32 cellular contexts compared by ENCODE assay signal in the genomic region with DNA sequence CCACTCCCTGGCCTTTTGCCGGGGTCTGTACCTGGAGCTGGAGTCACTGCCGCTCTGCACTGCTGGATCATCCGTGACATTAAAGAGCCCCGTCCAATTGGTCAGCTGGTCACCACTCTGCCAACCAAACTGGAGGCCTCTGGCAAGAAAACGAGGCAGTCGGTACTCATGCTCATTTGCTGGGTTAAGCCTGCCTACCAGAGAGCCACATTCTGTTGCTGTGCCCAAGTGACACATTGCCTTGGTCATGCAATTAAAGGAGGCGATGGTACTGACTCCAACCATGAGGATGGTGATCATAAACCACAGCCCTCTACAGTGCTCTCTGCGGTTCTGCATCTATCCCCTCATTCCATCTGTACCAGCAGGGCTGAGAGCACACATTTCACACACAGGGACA. TPM values are rescaled to one million over a fixed set of nuclear protein-coding genes. Genes with fewer than 3 reads are reported as not detected.
"Had no signal": no experiment of that assay in that cellular context is flagged by ENCODE, and none has a peak within 500 bp of the region (broad histone marks: within the 10 kb centered on the region; RNA-seq: fewer than 3 reads in every experiment).

No MANE protein-coding gene starts in this region.

- H3K36me3 ChIP-seq: ascending aorta, SJCRH30, WERI-Rb-1 had no signal

- H3K4me1 ChIP-seq: ascending aorta, body of pancreas, SJCRH30 had no signal

- H3K4me3 ChIP-seq: ascending aorta, body of pancreas, SJCRH30 had no signal

- H3K9me2 ChIP-seq: SK-N-SH had no signal

- H3K9me3 Mint-ChIP-seq: activated CD8-positive, alpha-beta T cell treated with anti-CD3 and anti-CD28 coated beads for 36 hours; activated naive CD4-positive, alpha-beta T cell treated with anti-CD3 and anti-CD28 coated beads, Interleukin-2, amount 50 U/mL, for 72 hours; activated naive CD8-positive, alpha-beta T cell treated with anti-CD3 and anti-CD28 coated beads, Interleukin-2, amount 50 U/mL, for 24 hours; activated T-cell treated with anti-CD3 and anti-CD28 coated beads, Interleukin-2, amount 50 U/mL, for 24 hours had no signal

- ATAC-seq: activated CD4-positive, alpha-beta T cell treated with anti-CD3 and anti-CD28 coated beads for 36 hours; activated CD8-positive, alpha-beta T cell treated with anti-CD3 and anti-CD28 coated beads for 36 hours; activated naive CD4-positive, alpha-beta T cell treated with anti-CD3 and anti-CD28 coated beads, Interleukin-2, amount 50 U/mL, for 72 hours; activated naive CD8-positive, alpha-beta T cell treated with anti-CD3 and anti-CD28 coated beads, Interleukin-2, amount 50 U/mL, for 24 hours; body of pancreas; Panc1 had no signal

- DNase-seq: activated CD4-positive, alpha-beta T cell treated with anti-CD3 and anti-CD28 coated beads for 36 hours; activated CD8-positive, alpha-beta T cell treated with anti-CD3 and anti-CD28 coated beads for 36 hours; activated effector memory CD4-positive, alpha-beta T cell treated with anti-CD3 and anti-CD28 coated beads, Interleukin-2, amount 50 U/mL, for 16 hours; activated naive CD4-positive, alpha-beta T cell treated with Interleukin-2 at 50 U/mL for 16 hours; activated naive CD8-positive, alpha-beta T cell treated with anti-CD3 and anti-CD28 coated beads, Interleukin-2, amount 50 U/mL, for 24 hours; activated T-cell treated with anti-CD3 and anti-CD28 coated beads, Interleukin-2, amount 50 U/mL, for 24 hours; amniotic stem cell; body of pancreas; central memory CD4-positive, alpha-beta T cell; KG1; NCI-H1092; NCI-H1417; NCI-H1930; NCI-H2107; NCI-H2171 treated with DMSO at 0.1 percent for 48 hours; NCI-H226; NCI-H526 treated with DMSO at 0.1 percent for 48 hours; NCI-H82; OCI-M1; Right ventricle myocardium superior; SJCRH30; SK-N-SH; T-helper 1 cell; WERI-Rb-1 had no signal

- H3K4me1 Mint-ChIP-seq: activated CD4-positive, alpha-beta T cell treated with anti-CD3 and anti-CD28 coated beads for 36 hours; activated naive CD8-positive, alpha-beta T cell treated with anti-CD3 and anti-CD28 coated beads, Interleukin-2, amount 50 U/mL, for 24 hours had no signal

- H3K36me3 Mint-ChIP-seq: activated naive CD4-positive, alpha-beta T cell treated with anti-CD3 and anti-CD28 coated beads, Interleukin-2, amount 50 U/mL, for 72 hours had no signal

- H3K4me3 Mint-ChIP-seq: activated CD4-positive, alpha-beta T cell treated with anti-CD3 and anti-CD28 coated beads for 36 hours; activated CD8-positive, alpha-beta T cell treated with anti-CD3 and anti-CD28 coated beads for 36 hours; activated naive CD8-positive, alpha-beta T cell treated with anti-CD3 and anti-CD28 coated beads, Interleukin-2, amount 50 U/mL, for 24 hours; activated T-cell treated with anti-CD3 and anti-CD28 coated beads, Interleukin-2, amount 50 U/mL, for 24 hours had no signal

- H3K27me3 ChIP-seq: ascending aorta, body of pancreas, SJCRH30 had no signal

- H3K4me2 ChIP-seq: SK-N-SH had no signal

- H3K27ac ChIP-seq: ascending aorta, body of pancreas, RWPE1, SJCRH30, WERI-Rb-1 had no signal

- H3K9me3 ChIP-seq: ascending aorta, body of pancreas, SJCRH30, SK-N-SH had no signal

- H3K27ac Mint-ChIP-seq: activated CD4-positive, alpha-beta T cell treated with anti-CD3 and anti-CD28 coated beads for 36 hours; activated CD8-positive, alpha-beta T cell treated with anti-CD3 and anti-CD28 coated beads for 36 hours; activated naive CD4-positive, alpha-beta T cell treated with anti-CD3 and anti-CD28 coated beads, Interleukin-2, amount 50 U/mL, for 72 hours; activated naive CD8-positive, alpha-beta T cell treated with anti-CD3 and anti-CD28 coated beads, Interleukin-2, amount 50 U/mL, for 24 hours; activated T-cell treated with anti-CD3 and anti-CD28 coated beads, Interleukin-2, amount 50 U/mL, for 24 hours had no signal

- H3K9ac ChIP-seq: SK-N-SH had no signal

RNA-seq across cellular contexts. Expression of a gene that starts 35.5 kb away (rescaled TPM):
- total RNA-seq: activated CD4-positive, alpha-beta T cell treated with anti-CD3 and anti-CD28 coated beads for 36 hours; activated CD8-positive, alpha-beta T cell treated with anti-CD3 and anti-CD28 coated beads for 36 hours; bronchial epithelial cell; MCF 10A; NCI-H460; T-helper 2 cell treated with Interferon-gamma antibody and Interleukin-4, amounts not matched to agents 100 ng/mL and 5 ng/mL, for 36 hours had no signal
